Comparison of ENCODE assay signal across 9 cellular contexts in genomic region chr17:50270430-50271172, GRCh38. TPM values are rescaled to one million over a fixed set of nuclear protein-coding genes. Genes with fewer than 3 reads are reported as not detected.
DNase-seq lines count a peak whose midpoint lies in the region; ATAC-seq and TF ChIP-seq lines count a peak whose summit lies in the region.
"Had no signal": no experiment of that assay in that cellular context is flagged by ENCODE, and none has a peak within 500 bp of the region (broad histone marks: within the 10 kb centered on the region; RNA-seq: fewer than 3 reads in every experiment).

No MANE protein-coding gene starts in this region.

- peaks cover 5% of the 10 kb centered on the region for H3K9me3 Mint-ChIP-seq in glutamatergic neuron (ENCODE audit: unreplicated experiment)
- H3K9me3 Mint-ChIP-seq: dendritic cell treated with granulocyte-macrophage colony-stimulating factor and Interleukin-4, amounts not matched to agents 40 ng/mL and 50 ng/mL, for 4 days had no signal

- H3K4me3 Mint-ChIP-seq in T-helper 17 cell (no peak overlapping the region), glutamatergic neuron (ENCODE audit: unreplicated experiment) (no peak overlapping the region)
- H3K4me3 Mint-ChIP-seq: dendritic cell treated with granulocyte-macrophage colony-stimulating factor and Interleukin-4, amounts not matched to agents 40 ng/mL and 50 ng/mL, for 4 days had no signal

- H3K27ac Mint-ChIP-seq in T-helper 17 cell (no peak overlapping the region), glutamatergic neuron (ENCODE audit: unreplicated experiment) (no peak overlapping the region)
- H3K27ac Mint-ChIP-seq: dendritic cell treated with granulocyte-macrophage colony-stimulating factor and Interleukin-4, amounts not matched to agents 40 ng/mL and 50 ng/mL, for 4 days had no signal

- H3K4me1 ChIP-seq in psoas muscle: no peaks in the 10 kb centered on the region

- WGBS in psoas muscle, 3 donors: 74 to 80% (median 75%) methylated on average over 19 of the region's 19 CpGs

- H3K9me3 ChIP-seq in T-helper 17 cell (ENCODE audit: control insufficient read depth, low read length, poor library complexity, severe bottlenecking): no peaks in the 10 kb centered on the region
- H3K9me3 ChIP-seq in psoas muscle: no peaks in the 10 kb centered on the region

- ATAC-seq in T-helper 17 cell (peak; percentile 21), psoas muscle (peak in 2 of 4 donors; percentile 13 to 28), GM18861 (IDR thresholded peaks at IDR 0.05; ENCODE audit: unreplicated experiment) (no peak), HG02938 (IDR thresholded peaks at IDR 0.05; ENCODE audit: unreplicated experiment) (no peak), GM21576 (IDR thresholded peaks at IDR 0.05; ENCODE audit: unreplicated experiment) (no peak)

- no peak overlapping the region for H3K4me3 ChIP-seq in psoas muscle

- H3K36me3 ChIP-seq in psoas muscle (ENCODE audit: insufficient read depth in 1 of 2, low read depth in 1 of 2): no peaks in the 10 kb centered on the region

- peaks cover 9% of the 10 kb centered on the region for H3K4me1 Mint-ChIP-seq in T-helper 17 cell
- peaks cover 5% of the 10 kb centered on the region for H3K4me1 Mint-ChIP-seq in glutamatergic neuron (ENCODE audit: low read depth, unreplicated experiment)

- peaks cover 5% of the 10 kb centered on the region for H3K36me3 Mint-ChIP-seq in T-helper 17 cell (ENCODE audit: low read depth)
- no peaks in the 10 kb centered on the region for H3K36me3 Mint-ChIP-seq in glutamatergic neuron (ENCODE audit: unreplicated experiment)

- H3K27me3 Mint-ChIP-seq in T-helper 17 cell (peaks cover 31% of the 10 kb centered on the region), glutamatergic neuron (ENCODE audit: unreplicated experiment) (peaks cover 6% of the 10 kb centered on the region)

- peaks cover 0 to 18% (median 9%) of the 10 kb centered on the region in 3 donors for H3K27me3 ChIP-seq in psoas muscle (ENCODE audit: insufficient read depth in 3 of 3, low read length in 2 of 3)

- peak overlapping the region; percentile 1 for H3K27ac ChIP-seq in psoas muscle

- TF ChIP-seq CTCF in glutamatergic neuron (IDR thresholded peaks at IDR 0.05; ENCODE audit: partially characterized antibody, unreplicated experiment) (peak; percentile 48), psoas muscle (IDR thresholded peaks at IDR 0.05) (no peak)

- intact Hi-C loops in psoas muscle (cut with DNase I): loop anchor here in 1 of 2 donors (1.0 to 10.0 kb wide), 2 partner anchors 70 to 236 kb away; no protein-coding TSS in a partner anchor

- DNase-seq in EH (ENCODE audit: low read depth): peak; percentile 92
- DNase-seq in T-helper 17 cell: no peak
- no peak for DNase-seq in glutamatergic neuron
- no peak for DNase-seq in psoas muscle
- DNase-seq in NCI-H2171 (lab: John Stamatoyannopoulos, UW): no peak

RNA-seq across cellular contexts. Expression of gene TMEM92, which starts 3.7 kb away (rescaled TPM):
- total RNA-seq in T-helper 17 cell: not detected
- not detected for total RNA-seq in glutamatergic neuron (ENCODE audit: unreplicated experiment)
- not detected for total RNA-seq in psoas muscle
- polyA plus RNA-seq in psoas muscle: under 1 TPM in 2 of 3 donors, not detected in 1; 0.01 to 0.07 TPM
